In genomic region chr5:173572431-173573125, GRCh38 we compare ENCODE assay signal across 9 cellular contexts. TPM values are rescaled to one million over a fixed set of nuclear protein-coding genes. Genes with fewer than 3 reads are reported as not detected.
DNase-seq lines count a peak whose midpoint lies in the region; ATAC-seq and TF ChIP-seq lines count a peak whose summit lies in the region.
"Had no signal": no experiment of that assay in that cellular context is flagged by ENCODE, and none has a peak within 500 bp of the region (broad histone marks: within the 10 kb centered on the region; RNA-seq: fewer than 3 reads in every experiment).

No MANE protein-coding gene starts in this region.

- H3K27me3 ChIP-seq in RWPE2 (ENCODE audit: insufficient read depth, poor library complexity, severe bottlenecking) (no peaks in the 10 kb centered on the region), BE2C (peaks cover 8% of the 10 kb centered on the region)
- H3K27me3 ChIP-seq: thyroid gland had no signal

- TF ChIP-seq CTCF in RWPE2 (IDR thresholded peaks at IDR 0.05; ENCODE audit: poor library complexity, severe bottlenecking): no peak
- no peak for TF ChIP-seq CTCF in fibroblast of villous mesenchyme (IDR thresholded peaks at IDR 0.05; ENCODE audit: insufficient read depth, low read depth, low read length)
- no peak for TF ChIP-seq CTCF in BE2C (IDR thresholded peaks at IDR 0.05; ENCODE audit: low read depth, low read length)

- peak; percentile 10; the same call in 2 of the 3 replicates for ATAC-seq in RWPE2 (ENCODE audit: low read depth)
- peak; percentile 46 for ATAC-seq in sciatic nerve
- ATAC-seq in HG02938 (IDR thresholded peaks at IDR 0.05; ENCODE audit: unreplicated experiment): no peak

- peak; percentile 41 for DNase-seq in GM03348 (ENCODE audit: low spot score)
- no peak for DNase-seq in RWPE2 (ENCODE audit: low spot score)
- DNase-seq in fibroblast of villous mesenchyme (ENCODE audit: low read depth): no peak
- no peak for DNase-seq in sciatic nerve (ENCODE audit: low spot score)
- DNase-seq in erythroblast (lab: John Stamatoyannopoulos, UW): no peak
- no peak for DNase-seq in NCI-H1417 (lab: John Stamatoyannopoulos, UW)
- no peak for DNase-seq in BE2C

- no peaks in the 10 kb centered on the region for H3K36me3 ChIP-seq in RWPE2 (ENCODE audit: low read depth)
- H3K36me3 ChIP-seq in BE2C: no peaks in the 10 kb centered on the region
- H3K36me3 ChIP-seq: thyroid gland had no signal

- H3K4me1 ChIP-seq in RWPE2 (ENCODE audit: insufficient read depth, poor library complexity, severe bottlenecking) (peaks cover 8% of the 10 kb centered on the region), BE2C (no peaks in the 10 kb centered on the region)

- H3K9me3 ChIP-seq in RWPE2 (ENCODE audit: severe bottlenecking) (no peaks in the 10 kb centered on the region), BE2C (no peaks in the 10 kb centered on the region; the same call in 1 of the 2 replicates)
- H3K9me3 ChIP-seq: thyroid gland had no signal

- no peak for TF ChIP-seq POLR2A in erythroblast (IDR thresholded peaks at IDR 0.05; ENCODE audit: low read length)

- no peak overlapping the region for H3K4me3 ChIP-seq in RWPE2 (ENCODE audit: severe bottlenecking)
- H3K4me3 ChIP-seq in fibroblast of villous mesenchyme (ENCODE audit: low read depth, low read length): peak overlapping the region; percentile 40
- no peak overlapping the region for H3K4me3 ChIP-seq in BE2C (ENCODE audit: low read depth, low read length)
- H3K4me3 ChIP-seq: thyroid gland had no signal

- H3K27ac ChIP-seq in RWPE2 (ENCODE audit: poor library complexity, severe bottlenecking): no peak overlapping the region
- H3K27ac ChIP-seq: thyroid gland had no signal

- intact Hi-C loops in sciatic nerve (cut with DNase I): loop anchor here (2.0 kb wide), 1 partner anchor 278 kb away; no protein-coding TSS in a partner anchor

RNA-seq across cellular contexts. Expression of gene BOD1, which starts 43.9 kb away (rescaled TPM):
- 66.0 and 74.3 TPM in 2 replicates for total RNA-seq in fibroblast of villous mesenchyme
- total RNA-seq in sciatic nerve: 46.5 TPM
- 98.1 TPM for polyA plus RNA-seq in BE2C (2012; ENCODE audit: insufficient read depth, insufficient read length, low read depth)
